Comparison of ENCODE assay signal across 8 cellular contexts in genomic region chr19:45882652-45883585, GRCh38. TPM values are rescaled to one million over a fixed set of nuclear protein-coding genes. Genes with fewer than 3 reads are reported as not detected.
A peak's percentile ranks its signal among the peaks of the same experiment; 100 is the strongest.
DNase-seq lines count a peak whose midpoint lies in the region; ATAC-seq and TF ChIP-seq lines count a peak whose summit lies in the region.

No MANE protein-coding gene starts in this region.

- no peaks in the 10 kb centered on the region for H3K27me3 ChIP-seq in CD8-positive, alpha-beta T cell (ENCODE audit: insufficient read depth, low read length)
- H3K27me3 ChIP-seq in duodenal mucosa (ENCODE audit: control insufficient read depth in 1 of 2, insufficient read depth in 2 of 2, low read length in 2 of 2) (no peaks in the 10 kb centered on the region), right lobe of liver (no peaks in the 10 kb centered on the region)

- peaks cover 24% of the 10 kb centered on the region for H3K4me1 Mint-ChIP-seq in CD8-positive, alpha-beta T cell (ENCODE audit: low read depth)

- TF ChIP-seq POLR2A in right lobe of liver (IDR thresholded peaks at IDR 0.05) = peak; percentile 71

- no peaks in the 10 kb centered on the region for H3K9me3 Mint-ChIP-seq in CD8-positive, alpha-beta T cell

- no peaks in the 10 kb centered on the region for H3K9me3 ChIP-seq in CD8-positive, alpha-beta T cell (ENCODE audit: low read length)
- H3K9me3 ChIP-seq in duodenal mucosa (ENCODE audit: control insufficient read depth in 1 of 2, low read length in 2 of 2) (no peaks in the 10 kb centered on the region), right lobe of liver (no peaks in the 10 kb centered on the region)

- H3K9ac ChIP-seq in duodenal mucosa (ENCODE audit: low read depth in 1 of 2, low read length in 2 of 2) = peak overlapping the region; percentile 77 to 81

- H3K27ac ChIP-seq in CD8-positive, alpha-beta T cell (ENCODE audit: low read depth, low read length) = no peak overlapping the region
- H3K27ac ChIP-seq in duodenal mucosa (ENCODE audit: low read depth, low read length) (peak overlapping the region; percentile 78), right lobe of liver (peak overlapping the region; percentile 84 to 89 (median 88))

- POLR2A ChIA-PET in CD8-positive, alpha-beta T cell (lab: Charles Lee) = interaction anchor here (0.9 to 1.2 kb wide), 3 partner anchors 18 to 66 kb away, joined by 3 to 5 read pairs (median 3); partner anchors contain the start of gene FOXA3

- H3K36me3 Mint-ChIP-seq in CD8-positive, alpha-beta T cell = peaks cover 9% of the 10 kb centered on the region

- no peaks in the 10 kb centered on the region for H3K36me3 ChIP-seq in CD8-positive, alpha-beta T cell (ENCODE audit: insufficient read depth, low read length)
- no peaks in the 10 kb centered on the region for H3K36me3 ChIP-seq in duodenal mucosa (ENCODE audit: control insufficient read depth in 1 of 2, insufficient read depth in 2 of 2, low read length in 2 of 2)
- H3K36me3 ChIP-seq in right lobe of liver = no peaks in the 10 kb centered on the region

- peak; percentile 66 to 85 (median 80) for DNase-seq in CD8-positive, alpha-beta T cell
- DNase-seq in GOT3 (lab: John Stamatoyannopoulos, UW) = peak; percentile 38
- peak; percentile 93 for DNase-seq in NCI-H69 (lab: John Stamatoyannopoulos, UW)
- peak; percentile 71 to 75 for DNase-seq in activated CD4-positive, alpha-beta T cell treated with anti-CD3 and anti-CD28 coated beads, Interleukin-2, amount 50 U/mL, for 24 hours (ENCODE audit: low read depth in 1 of 2, low spot score in 1 of 2)
- DNase-seq in right lobe of liver = peak; percentile 93 to 95 (median 95)
- peak; percentile 88 for DNase-seq in stimulated activated CD4-positive, alpha-beta T cell treated with anti-CD3 and anti-CD28 coated beads, Interleukin-4, amount 100 ng/mL, for 24 hours

- H3K4me3 Mint-ChIP-seq in CD8-positive, alpha-beta T cell = peak overlapping the region; percentile 74

- H3K4me3 ChIP-seq in CD8-positive, alpha-beta T cell (ENCODE audit: low read depth, low read length) = no peak overlapping the region
- H3K4me3 ChIP-seq in duodenal mucosa (ENCODE audit: low read depth in 1 of 2, low read length in 2 of 2) (peak overlapping the region; percentile 57 to 62), right lobe of liver (peak overlapping the region; percentile 40 to 80 (median 58))

- H3K4me1 ChIP-seq in CD8-positive, alpha-beta T cell (ENCODE audit: insufficient read depth, low read length) = peaks cover 41% of the 10 kb centered on the region
- peaks cover 39 to 56% of the 10 kb centered on the region in 2 donors for H3K4me1 ChIP-seq in duodenal mucosa (ENCODE audit: control insufficient read depth in 1 of 2, insufficient read depth in 2 of 2, low read length in 2 of 2)
- peaks cover 2 to 61% (median 28%) of the 10 kb centered on the region in 4 donors for H3K4me1 ChIP-seq in right lobe of liver

- 8% methylated on average over 18 of the region's 47 CpGs for WGBS in right lobe of liver (ENCODE audit: insufficient coverage, low coverage, low lambda C conversion rate, missing lambda C conversion rate)

- CTCF ChIA-PET in CD8-positive, alpha-beta T cell (lab: Charles Lee) = interaction anchor here (0.7 to 5.7 kb wide), 13 partner anchors 13 to 145 kb away, joined by 3 to 39 read pairs (median 4); partner anchors contain the start of genes FOXA3, MYPOP and SYMPK

- intact Hi-C loops in CD8-positive, alpha-beta T cell (cut with DNase I, micrococcal nuclease) = loop anchor here (1.0 to 10.0 kb wide), 4 partner anchors 19 to 382 kb away; partner anchors contain the start of gene FOXA3 (in 2 of the 2)
- intact Hi-C loops in right lobe of liver (cut with DNase I) = loop anchor here in 1 of 2 donors (10.0 kb wide), 1 partner anchor 68 kb away; the partner anchor contains the start of gene RSPH6A

- ATAC-seq in CD8-positive, alpha-beta T cell = peak; percentile 42
- ATAC-seq in right lobe of liver (peak; percentile 56 to 68 (median 62)), HG02623 (IDR thresholded peaks at IDR 0.05; ENCODE audit: unreplicated experiment) (no peak)

- H3K27me3 Mint-ChIP-seq in CD8-positive, alpha-beta T cell (ENCODE audit: low read depth) = peaks cover 10% of the 10 kb centered on the region

- peak; percentile 99 for TF ChIP-seq CTCF in CD8-positive, alpha-beta T cell (IDR thresholded peaks at IDR 0.05)
- peak; percentile 93 to 97 (median 96) for TF ChIP-seq CTCF in right lobe of liver (IDR thresholded peaks at IDR 0.05)

- H3K27ac Mint-ChIP-seq in CD8-positive, alpha-beta T cell = peak overlapping the region; percentile 33

RNA-seq across cellular contexts. Expression of gene IRF2BP1, which starts 3.0 kb away (rescaled TPM):
- total RNA-seq in CD8-positive, alpha-beta T cell = 10 to 100 TPM; 17.7 to 19.6 TPM
- 10 to 100 TPM; 12.8 to 21.5 (median 15.5) TPM for total RNA-seq in right lobe of liver

RNA-seq across cellular contexts. Expression of gene FOXA3, which starts 18.8 kb away (rescaled TPM):
- not detected for total RNA-seq in CD8-positive, alpha-beta T cell
- 10 to 100 TPM; 18.2 to 36.1 (median 25.3) TPM for total RNA-seq in right lobe of liver

RNA-seq across cellular contexts. Expression of gene MYPOP, which starts 19.5 kb away (rescaled TPM):
- total RNA-seq in CD8-positive, alpha-beta T cell = 1 to 10 TPM; 3.4 to 3.5 TPM
- 1 to 10 TPM; 2.5 to 5.2 (median 3.9) TPM for total RNA-seq in right lobe of liver

RNA-seq across cellular contexts. Expression of gene SYMPK, which starts 20.0 kb away (rescaled TPM):
- total RNA-seq in CD8-positive, alpha-beta T cell = 10 to 100 TPM; 52.6 to 54.2 TPM
- total RNA-seq in right lobe of liver = 10 to 100 TPM; 31.1 to 50.1 (median 42.0) TPM

RNA-seq across cellular contexts. Expression of gene NANOS2, which starts 31.7 kb away (rescaled TPM):
- not detected for total RNA-seq in CD8-positive, alpha-beta T cell
- total RNA-seq in right lobe of liver = not detected

Comparison
In these comparisons a context has a peak if more than half of its experiments do, and no peak if none do; other contexts are left out.
1. DNase-seq: peak in every context shown above with its lines; median percentile 95 in right lobe of liver; 93 in NCI-H69; 88 in stimulated activated CD4-positive, alpha-beta T cell treated with anti-CD3 and anti-CD28 coated beads, Interleukin-4, amount 100 ng/mL, for 24 hours; 80 in CD8-positive, alpha-beta T cell; 73 in activated CD4-positive, alpha-beta T cell treated with anti-CD3 and anti-CD28 coated beads, Interleukin-2, amount 50 U/mL, for 24 hours; 38 in GOT3.
2. RNA of gene FOXA3, which starts 18.8 kb away (total RNA-seq): 18.2 to 36.1 TPM in right lobe of liver; not detected in CD8-positive, alpha-beta T cell; every median in the first group is over 10 times any median in the second.